Comparison of ENCODE assay signal across 11 cellular contexts in the genomic region with DNA sequence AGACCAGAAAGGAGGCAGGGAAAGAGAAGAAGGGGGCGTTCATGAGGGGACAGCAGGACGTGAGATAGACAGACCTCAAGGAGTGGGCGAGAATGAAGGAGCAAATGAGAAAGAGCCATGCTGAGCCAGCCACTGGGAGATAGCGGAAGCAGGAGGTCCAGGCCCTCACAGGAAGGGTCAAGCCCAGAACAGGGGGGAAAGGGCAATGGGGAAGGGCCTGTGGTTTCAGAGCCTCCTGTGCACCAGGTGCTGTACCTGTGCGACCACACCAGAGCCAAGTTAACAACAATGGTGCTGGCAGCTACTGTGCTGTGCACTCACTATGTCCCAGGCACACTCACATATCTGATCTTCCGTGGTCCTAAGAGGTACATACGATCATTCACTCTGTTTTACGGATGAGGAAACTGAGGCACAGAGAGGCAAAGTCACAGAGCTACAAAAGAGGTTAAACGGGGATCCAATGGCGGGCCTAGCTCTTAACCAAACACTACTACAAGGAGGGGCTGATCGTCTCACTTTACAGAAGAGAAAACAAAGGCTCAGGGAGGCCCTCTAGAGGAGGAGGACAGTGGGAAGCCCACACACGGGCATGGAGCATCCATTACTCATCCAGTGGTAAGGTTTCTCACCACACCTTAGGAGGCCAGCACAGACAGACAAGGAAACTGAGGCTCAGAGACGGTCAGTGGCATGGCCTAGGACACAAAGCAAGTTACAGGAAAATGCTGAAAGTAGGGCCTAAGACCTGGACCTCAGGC.
DNase-seq lines count a peak whose midpoint lies in the region; ATAC-seq, FAIRE-seq and TF ChIP-seq lines count a peak whose summit lies in the region.
"Had no signal": no experiment of that assay in that cellular context is flagged by ENCODE, and none has a peak within 500 bp of the region (broad histone marks: within the 10 kb centered on the region; RNA-seq: fewer than 3 reads in every experiment).

No MANE protein-coding gene starts in this region.

- DNase-seq in stimulated activated naive CD8-positive, alpha-beta T cell treated with anti-CD3 and anti-CD28 coated beads, Interleukin-15, amount 100 ng/mL, for 72 hours: no peak
- DNase-seq in activated naive CD8-positive, alpha-beta T cell treated with anti-CD3 and anti-CD28 coated beads, Interleukin-2, amount 10 ng/mL, durations not matched to agents 7 days and 5 days: no peak
- DNase-seq in HepG2 (ENCODE audit: low spot score): no peak
- DNase-seq in D341Med (ENCODE audit: low spot score): no peak
- no peak for DNase-seq in DMS79 (lab: John Stamatoyannopoulos, UW)
- DNase-seq: activated B cell treated with CpG ODN at 0.5 μM for 24 hours; stimulated activated CD4-positive, alpha-beta T cell treated with anti-CD3 and anti-CD28 coated beads, Interleukin-2, amount 100 ng/mL, for 24 hours had no signal

- POLR2A ChIA-PET in activated naive CD8-positive, alpha-beta T cell treated with anti-CD3 and anti-CD28 coated beads, Interleukin-2, amount 10 ng/mL, durations not matched to agents 7 days and 5 days (lab: Charles Lee): no interaction called here
- POLR2A ChIA-PET in HepG2 (lab: Yijun Ruan, JAX): interaction anchor here (0.9 kb wide), 1 partner anchor 30 kb away, joined by 3 read pairs; no protein-coding TSS in a partner anchor

- H3K9me3 Mint-ChIP-seq in stimulated activated naive CD8-positive, alpha-beta T cell treated with anti-CD3 and anti-CD28 coated beads, Interleukin-15, Interleukin-2, amounts not matched to agents 100 ng/mL and 50 ng/mL, for 24 hours: no peaks in the 10 kb centered on the region
- no peaks in the 10 kb centered on the region for H3K9me3 Mint-ChIP-seq in stimulated activated naive CD8-positive, alpha-beta T cell treated with anti-CD3 and anti-CD28 coated beads, Interleukin-15, amount 100 ng/mL, for 72 hours
- no peaks in the 10 kb centered on the region for H3K9me3 Mint-ChIP-seq in activated naive CD8-positive, alpha-beta T cell treated with anti-CD3 and anti-CD28 coated beads, Interleukin-2, amount 10 ng/mL, durations not matched to agents 7 days and 5 days
- H3K9me3 Mint-ChIP-seq: activated B cell treated with CpG ODN at 0.5 μM for 24 hours, HFFc6 had no signal

- H3K36me3 ChIP-seq in HepG2 (replicated peaks in 1 of 2; ENCODE audit: control insufficient read depth in 1 of 2, insufficient read depth in 2 of 2, low read length in 2 of 2): no peaks in the 10 kb centered on the region

- CTCF ChIA-PET in HepG2 (lab: Yijun Ruan, JAX; ENCODE audit: low intra/inter-chr PET ratio, low total read pairs): interaction anchor here (2.1 kb wide), 1 partner anchor 41 kb away, joined by 7 read pairs; no protein-coding TSS in a partner anchor

- TF ChIP-seq EP300 in HepG2 (IDR thresholded peaks at IDR 0.05; ENCODE audit: low read depth in 2 of 2, low read length in 2 of 2) (no peak), HepG2 (CRISPR knock-in tag; IDR thresholded peaks at IDR 0.05; ENCODE audit: borderline replicate concordance) (no peak)

- H3K4me3 ChIP-seq in HepG2 (replicated peaks in 1 of 3; ENCODE audit: insufficient read depth in 1 of 3, low read depth in 2 of 3, low read length in 3 of 3): no peak overlapping the region

- no peaks in the 10 kb centered on the region for H3K79me2 ChIP-seq in HepG2 (ENCODE audit: insufficient read depth, low read length)

- no peak for FAIRE-seq in HepG2 (lab: Jason Lieb, UNC)

- in situ Hi-C loops in HepG2 (cut with HindIII; ENCODE audit: extremely low pct_ligation_motif_present, low pct_unique_long_range_greater_than_20kb): no loop called here

- H3K4me2 ChIP-seq in HepG2 (ENCODE audit: low read depth, low read length): no peak overlapping the region; the same call in 1 of the 2 replicates

- peaks cover 23% of the 10 kb centered on the region for H3K4me1 ChIP-seq in HepG2 (ENCODE audit: insufficient read depth, low read length)

- no peaks in the 10 kb centered on the region for H3K27me3 Mint-ChIP-seq in stimulated activated naive CD8-positive, alpha-beta T cell treated with anti-CD3 and anti-CD28 coated beads, Interleukin-15, Interleukin-2, amounts not matched to agents 100 ng/mL and 50 ng/mL, for 24 hours
- H3K27me3 Mint-ChIP-seq in stimulated activated naive CD8-positive, alpha-beta T cell treated with anti-CD3 and anti-CD28 coated beads, Interleukin-15, amount 100 ng/mL, for 72 hours: no peaks in the 10 kb centered on the region
- H3K27me3 Mint-ChIP-seq in activated naive CD8-positive, alpha-beta T cell treated with anti-CD3 and anti-CD28 coated beads, Interleukin-2, amount 10 ng/mL, durations not matched to agents 7 days and 5 days: no peaks in the 10 kb centered on the region
- H3K27me3 Mint-ChIP-seq: activated B cell treated with CpG ODN at 0.5 μM for 24 hours had no signal

- 61% methylated on average over 13 of the region's 13 CpGs for WGBS in HepG2 (ENCODE audit: low lambda C conversion rate)

- H3K9me3 ChIP-seq in HepG2 (ENCODE audit: low read length): no peaks in the 10 kb centered on the region

- BruUV-seq in HepG2 (replicated peaks; lab: Mats Ljungman, UMichigan): no TSS peak

- H3K27ac ChIP-seq in HepG2 (ENCODE audit: extremely low read length, insufficient read depth, low read length): no peak overlapping the region

- no peaks in the 10 kb centered on the region for H3K27me3 ChIP-seq in HepG2 (ENCODE audit: control insufficient read depth in 1 of 2, insufficient read depth in 2 of 2, low read length in 2 of 2)

- no peak for ATAC-seq in stimulated activated naive CD8-positive, alpha-beta T cell treated with anti-CD3 and anti-CD28 coated beads, Interleukin-15, amount 100 ng/mL, for 72 hours
- no peak for ATAC-seq in activated naive CD8-positive, alpha-beta T cell treated with anti-CD3 and anti-CD28 coated beads, Interleukin-2, amount 10 ng/mL, durations not matched to agents 7 days and 5 days (ENCODE audit: low read depth)
- ATAC-seq in HepG2 (peak; percentile 35), GM18511 (IDR thresholded peaks at IDR 0.05; ENCODE audit: unreplicated experiment) (no peak), HG02588 (IDR thresholded peaks at IDR 0.05; ENCODE audit: unreplicated experiment) (no peak)

- no peak overlapping the region for H2AFZ ChIP-seq in HepG2 (ENCODE audit: low read length)

- TF ChIP-seq CTCF in HepG2 (CRISPR knock-in tag; IDR thresholded peaks at IDR 0.05): no peak

- H3K4me1 Mint-ChIP-seq in stimulated activated naive CD8-positive, alpha-beta T cell treated with anti-CD3 and anti-CD28 coated beads, Interleukin-15, Interleukin-2, amounts not matched to agents 100 ng/mL and 50 ng/mL, for 24 hours (ENCODE audit: low read depth): peaks cover 36% of the 10 kb centered on the region
- H3K4me1 Mint-ChIP-seq in stimulated activated naive CD8-positive, alpha-beta T cell treated with anti-CD3 and anti-CD28 coated beads, Interleukin-15, amount 100 ng/mL, for 72 hours: peaks cover 32% of the 10 kb centered on the region
- H3K4me1 Mint-ChIP-seq in activated naive CD8-positive, alpha-beta T cell treated with anti-CD3 and anti-CD28 coated beads, Interleukin-2, amount 10 ng/mL, durations not matched to agents 7 days and 5 days: peaks cover 30% of the 10 kb centered on the region

- H3K9ac ChIP-seq in HepG2 (ENCODE audit: insufficient read depth, low read depth, low read length): no peak overlapping the region

- no peaks in the 10 kb centered on the region for H4K20me1 ChIP-seq in HepG2 (ENCODE audit: insufficient read depth, low read length)

- H3K4me3 Mint-ChIP-seq in stimulated activated naive CD8-positive, alpha-beta T cell treated with anti-CD3 and anti-CD28 coated beads, Interleukin-15, Interleukin-2, amounts not matched to agents 100 ng/mL and 50 ng/mL, for 24 hours: no peak overlapping the region
- H3K4me3 Mint-ChIP-seq in stimulated activated naive CD8-positive, alpha-beta T cell treated with anti-CD3 and anti-CD28 coated beads, Interleukin-15, amount 100 ng/mL, for 72 hours: no peak overlapping the region
- no peak overlapping the region for H3K4me3 Mint-ChIP-seq in activated naive CD8-positive, alpha-beta T cell treated with anti-CD3 and anti-CD28 coated beads, Interleukin-2, amount 10 ng/mL, durations not matched to agents 7 days and 5 days
- H3K4me3 Mint-ChIP-seq: activated B cell treated with CpG ODN at 0.5 μM for 24 hours, HFFc6 had no signal

- intact Hi-C loops in HepG2 (cut with micrococcal nuclease; ENCODE audit: unreplicated experiment): no loop called here

- peak overlapping the region; percentile 38 for H3K27ac Mint-ChIP-seq in stimulated activated naive CD8-positive, alpha-beta T cell treated with anti-CD3 and anti-CD28 coated beads, Interleukin-15, Interleukin-2, amounts not matched to agents 100 ng/mL and 50 ng/mL, for 24 hours
- peak overlapping the region in 1 of 2 donors; percentile 66 for H3K27ac Mint-ChIP-seq in stimulated activated naive CD8-positive, alpha-beta T cell treated with anti-CD3 and anti-CD28 coated beads, Interleukin-15, amount 100 ng/mL, for 72 hours
- peak overlapping the region; percentile 71 for H3K27ac Mint-ChIP-seq in activated naive CD8-positive, alpha-beta T cell treated with anti-CD3 and anti-CD28 coated beads, Interleukin-2, amount 10 ng/mL, durations not matched to agents 7 days and 5 days
- H3K27ac Mint-ChIP-seq: activated B cell treated with CpG ODN at 0.5 μM for 24 hours, HFFc6 had no signal

- TF ChIP-seq POLR2A in HepG2 (IDR thresholded peaks at IDR 0.05; ENCODE audit: insufficient read depth in 1 of 2, low read depth in 2 of 2, low read length in 2 of 2): no peak

- no peak for TF ChIP-seq RAD21 in HepG2 (CRISPR knock-in tag; IDR thresholded peaks at IDR 0.05)

- H3K36me3 Mint-ChIP-seq in stimulated activated naive CD8-positive, alpha-beta T cell treated with anti-CD3 and anti-CD28 coated beads, Interleukin-15, Interleukin-2, amounts not matched to agents 100 ng/mL and 50 ng/mL, for 24 hours (ENCODE audit: low read depth): peaks cover 74% of the 10 kb centered on the region
- H3K36me3 Mint-ChIP-seq in activated naive CD8-positive, alpha-beta T cell treated with anti-CD3 and anti-CD28 coated beads, Interleukin-2, amount 10 ng/mL, durations not matched to agents 7 days and 5 days: peaks cover 47% of the 10 kb centered on the region

TF ChIP-seq in HepG2, 621 proteins besides CTCF, POLR2A, EP300 and RAD21 (continues in another document):
- no peak for TF ChIP-seq IRX3 (CRISPR knock-in tag; IDR thresholded peaks at IDR 0.05; ENCODE audit: borderline replicate concordance, low read depth)
- TF ChIP-seq MED8 (CRISPR knock-in tag; IDR thresholded peaks at IDR 0.05; ENCODE audit: insufficient replicate concordance): peak; percentile 2
- TF ChIP-seq HOXA3 (CRISPR knock-in tag; IDR thresholded peaks at IDR 0.05): 0 out of 2 replicates have a peak, but pooled peaks have one; percentile 0
- no peak for TF ChIP-seq HOXA7 (CRISPR knock-in tag; IDR thresholded peaks at IDR 0.05)
- 0 out of 2 replicates have a peak, but pooled peaks have one; percentile 28 for TF ChIP-seq ZNF782 (CRISPR knock-in tag; IDR thresholded peaks at IDR 0.05; ENCODE audit: borderline replicate concordance)
- peak; percentile 8; the same call in 1 of the 2 replicates for TF ChIP-seq ZNF143 (CRISPR knock-in tag; IDR thresholded peaks at IDR 0.05)
- 0 out of 2 replicates have a peak, but pooled peaks have one; percentile 10 for TF ChIP-seq ZMYM3 (CRISPR knock-in tag; IDR thresholded peaks at IDR 0.05)
- TF ChIP-seq ZNF776 (CRISPR knock-in tag; IDR thresholded peaks at IDR 0.05): peak; percentile 14; the same call in 1 of the 2 replicates
